14 cellular contexts compared by ENCODE assay signal in genomic region chr11:131977231-131977630, GRCh38.
DNase-seq lines count a peak whose midpoint lies in the region; ATAC-seq, FAIRE-seq and TF ChIP-seq lines count a peak whose summit lies in the region.
"Had no signal": no experiment of that assay in that cellular context is flagged by ENCODE, and none has a peak within 500 bp of the region (broad histone marks: within the 10 kb centered on the region; RNA-seq: fewer than 3 reads in every experiment).

No MANE protein-coding gene starts in this region.

- H3K27ac ChIP-seq in breast epithelium = no peak overlapping the region
- peak overlapping the region; percentile 24 for H3K27ac ChIP-seq in brain microvascular endothelial cell
- H3K27ac ChIP-seq in iPS-18a (ENCODE audit: low read length) = peak overlapping the region; percentile 26
- H3K27ac ChIP-seq: ascending aorta, KMS-11, PC-9 had no signal

- H3K4me3 ChIP-seq in breast epithelium (no peak overlapping the region), brain microvascular endothelial cell (ENCODE audit: low read depth, low read length) (no peak overlapping the region), iPS-18a (ENCODE audit: low read length) (no peak overlapping the region), lower leg skin (ENCODE audit: low read depth, poor library complexity, severe bottlenecking) (no peak overlapping the region)
- H3K4me3 ChIP-seq: ascending aorta, lung, PC-9 had no signal

- H3K9ac ChIP-seq in iPS-18a (ENCODE audit: low read length) = no peak overlapping the region
- H3K9ac ChIP-seq: KMS-11 had no signal

- in situ Hi-C loops in brain microvascular endothelial cell (cut with HindIII; ENCODE audit: low pct_ligation_motif_present, low sequenced_read_pairs) = no loop called here

- 67 to 73% methylated on average over 6 of the region's 6 CpGs for WGBS in lower leg skin, 2 donors

- H3K9me3 ChIP-seq in breast epithelium = no peaks in the 10 kb centered on the region
- H3K9me3 ChIP-seq in iPS-18a (ENCODE audit: control insufficient read depth, low read depth, low read length) = no peaks in the 10 kb centered on the region
- H3K9me3 ChIP-seq: ascending aorta had no signal

- TF ChIP-seq CTCF in MCF 10A (IDR thresholded peaks at IDR 0.05; ENCODE audit: unreplicated experiment) (no peak), breast epithelium (IDR thresholded peaks at IDR 0.05) (no peak), brain microvascular endothelial cell (IDR thresholded peaks at IDR 0.05; ENCODE audit: low read depth, low read length, missing control alignments) (no peak), lower leg skin (IDR thresholded peaks at IDR 0.05) (no peak)

- no peaks in the 10 kb centered on the region for H3K27me3 Mint-ChIP-seq in MCF 10A (ENCODE audit: insufficient read depth, unreplicated experiment)

- POLR2A ChIA-PET in MCF 10A (lab: Yijun Ruan, JAX) = no interaction called here

- CTCF ChIA-PET in MCF 10A (lab: Yijun Ruan, JAX) = interaction anchor here (0.5 to 0.7 kb wide), 2 partner anchors 43 to 163 kb away, joined by 3 read pairs; no protein-coding TSS in a partner anchor

- no peaks in the 10 kb centered on the region for H3K4me1 Mint-ChIP-seq in MCF 10A (ENCODE audit: insufficient read depth, unreplicated experiment)

- H3K4me1 ChIP-seq in breast epithelium (no peaks in the 10 kb centered on the region), iPS-18a (ENCODE audit: control insufficient read depth, low read depth, low read length) (peaks cover 44% of the 10 kb centered on the region)
- H3K4me1 ChIP-seq: ascending aorta had no signal

- no peak for ATAC-seq in HG03457 (IDR thresholded peaks at IDR 0.05; ENCODE audit: unreplicated experiment)

- no peaks in the 10 kb centered on the region for H3K36me3 ChIP-seq in breast epithelium
- no peaks in the 10 kb centered on the region for H3K36me3 ChIP-seq in brain microvascular endothelial cell (replicated peaks)
- no peaks in the 10 kb centered on the region for H3K36me3 ChIP-seq in iPS-18a (ENCODE audit: control insufficient read depth, low read depth, low read length)
- H3K36me3 ChIP-seq: ascending aorta had no signal

- no peaks in the 10 kb centered on the region for H3K36me3 Mint-ChIP-seq in MCF 10A (ENCODE audit: insufficient read depth, unreplicated experiment)

- H3K27me3 ChIP-seq in breast epithelium (no peaks in the 10 kb centered on the region), brain microvascular endothelial cell (replicated peaks) (no peaks in the 10 kb centered on the region), iPS-18a (ENCODE audit: control insufficient read depth, insufficient read depth, low read length) (no peaks in the 10 kb centered on the region)
- H3K27me3 ChIP-seq: ascending aorta had no signal

- H3K9me3 Mint-ChIP-seq in MCF 10A (ENCODE audit: unreplicated experiment) = peaks cover 28% of the 10 kb centered on the region

- no peak overlapping the region for H3K4me3 Mint-ChIP-seq in MCF 10A (ENCODE audit: unreplicated experiment)

- no TSS peak for BruUV-seq in MCF 10A (replicated peaks; lab: Mats Ljungman, UMichigan)

- no peak overlapping the region for H3K27ac Mint-ChIP-seq in MCF 10A (ENCODE audit: low read depth, unreplicated experiment)
- H3K27ac Mint-ChIP-seq: progenitor cell of endocrine pancreas had no signal

- TF ChIP-seq POLR2A in breast epithelium (IDR thresholded peaks at IDR 0.05) (no peak), lower leg skin (IDR thresholded peaks at IDR 0.05) (no peak)

- FAIRE-seq in urothelium cell line (lab: Jason Lieb, UNC) = no peak

- DNase-seq in MCF 10A (ENCODE audit: unreplicated experiment) = peak; percentile 40
- DNase-seq in breast epithelium (ENCODE audit: low spot score in 2 of 2) = no peak
- DNase-seq in brain microvascular endothelial cell = no peak
- peak; percentile 16 for DNase-seq in urothelium cell line (ENCODE audit: low spot score)
- no peak for DNase-seq in lower leg skin (ENCODE audit: low spot score in 2 of 2)
- no peak for DNase-seq in NCI-H524 (lab: John Stamatoyannopoulos, UW)
- DNase-seq: 8988T, PC-9 had no signal

- intact Hi-C loops in MCF 10A (cut with micrococcal nuclease) (no loop called here), breast epithelium (cut with DNase I; ENCODE audit: low total_unique reads) (no loop called here), lower leg skin (cut with DNase I; ENCODE audit: low total_unique reads) (no loop called here)

Comparison
In these comparisons a context has a peak if more than half of its experiments do, and no peak if none do; other contexts are left out.
1. DNase-seq: peak in MCF 10A (single experiment) and urothelium cell line (single experiment); none in breast epithelium (0 of 2), brain microvascular endothelial cell (single experiment), lower leg skin (0 of 2) and NCI-H524 (0 of 2).
2. H3K27ac ChIP-seq: peak in brain microvascular endothelial cell (single experiment) and iPS-18a (single experiment); none in breast epithelium (0 of 2).